In genomic region chr20:3075315-3075714, GRCh38 we compare ENCODE assay signal across 7 cellular contexts. TPM values are rescaled to one million over a fixed set of nuclear protein-coding genes. Genes with fewer than 3 reads are reported as not detected.
"Had no signal": no experiment of that assay in that cellular context is flagged by ENCODE, and none has a peak within 500 bp of the region (broad histone marks: within the 10 kb centered on the region; RNA-seq: fewer than 3 reads in every experiment).

No MANE protein-coding gene starts in this region.

RNA-seq across cellular contexts. Expression of gene OXT, which starts 3.9 kb away (rescaled TPM):
- total RNA-seq: GM23248, GM23338, H1, H4, H9, HFFc6 had no signal
- polyA plus RNA-seq: H1 had no signal

RNA-seq across cellular contexts. Expression of gene AVP, which starts 9.2 kb away (rescaled TPM):
- total RNA-seq: GM23248, GM23338, H1, H4, H7, H9, HFFc6 had no signal
- polyA plus RNA-seq: GM23248 had no signal

RNA-seq across cellular contexts. Expression of gene GNRH2, which starts 31.9 kb away (rescaled TPM):
- total RNA-seq: GM23248, GM23338, H4, H7 had no signal
- polyA plus RNA-seq: GM23248, GM23338 had no signal
